In the genomic region with DNA sequence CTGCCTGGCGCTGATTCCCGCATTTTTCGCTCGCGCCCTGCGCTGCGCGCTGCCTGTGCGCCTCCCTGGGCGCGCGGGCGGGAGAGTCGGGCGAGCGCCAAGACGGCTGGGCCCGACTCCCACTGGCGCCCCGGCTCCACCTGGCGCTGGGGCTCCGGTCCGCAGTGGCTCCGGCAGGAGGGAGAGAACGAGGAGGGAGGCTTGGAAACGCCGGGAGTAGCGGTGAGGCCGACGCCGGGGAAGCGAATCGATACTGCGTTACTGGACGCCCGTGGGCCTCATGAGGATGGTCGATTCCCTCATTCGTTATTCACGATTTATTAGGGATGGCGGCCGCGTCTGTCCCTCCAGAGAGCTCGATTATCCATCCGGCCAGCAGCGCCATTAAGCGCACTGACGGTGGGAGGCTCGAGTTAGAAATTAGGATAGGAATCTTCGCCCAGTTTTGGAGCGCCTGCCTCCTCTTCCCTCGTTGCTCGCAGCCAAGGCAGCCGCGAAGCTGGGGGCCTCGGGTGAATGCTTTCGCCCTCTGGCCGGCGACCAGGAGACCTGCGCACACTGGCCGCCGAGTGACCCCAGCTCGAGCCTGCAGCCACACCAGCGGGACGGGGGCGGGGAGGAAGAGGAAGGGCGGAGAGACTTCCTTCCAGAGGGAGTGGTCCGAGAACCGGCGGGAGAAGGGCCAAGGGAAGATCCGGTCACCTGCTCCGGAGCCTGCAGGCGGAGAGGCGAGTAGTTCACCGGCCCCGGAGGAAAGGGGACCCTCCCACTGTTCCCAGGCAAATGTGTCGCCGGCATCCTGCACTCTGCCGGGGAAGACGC, we compare ENCODE assay signal across 8 cellular contexts. TPM values are rescaled to one million over a fixed set of nuclear protein-coding genes. Genes with fewer than 3 reads are reported as not detected.
DNase-seq lines count a peak whose midpoint lies in the region; ATAC-seq, FAIRE-seq and TF ChIP-seq lines count a peak whose summit lies in the region.

No MANE protein-coding gene starts in this region.

- peaks cover 25 to 54% (median 38%) of the 10 kb centered on the region in 4 donors for H3K4me1 Mint-ChIP-seq in CD4-positive, alpha-beta memory T cell

- intact Hi-C loops in CD4-positive, alpha-beta memory T cell (cut with micrococcal nuclease), result loop anchor here (5.0 kb wide), 3 partner anchors 72 to 192 kb away; partner anchors contain the start of gene RPL23
- intact Hi-C loops in colonic mucosa (cut with DNase I), result no loop called here
- intact Hi-C loops in left lung (cut with DNase I), result no loop called here

- H3K4me1 ChIP-seq in CD4-positive, alpha-beta memory T cell (ENCODE audit: insufficient read depth, low read length), result peaks cover 58% of the 10 kb centered on the region
- H3K4me1 ChIP-seq in colonic mucosa, result peaks cover 15% of the 10 kb centered on the region
- H3K4me1 ChIP-seq in left lung, result peaks cover 19 to 78% of the 10 kb centered on the region in 2 donors
- H3K4me1 ChIP-seq in suprapubic skin, result peaks cover 70% of the 10 kb centered on the region

- H3K27ac ChIP-seq in CD4-positive, alpha-beta memory T cell (ENCODE audit: low read depth, low read length), result no peak overlapping the region
- H3K27ac ChIP-seq in colonic mucosa, result peak overlapping the region; percentile 86
- H3K27ac ChIP-seq in left lung, result peak overlapping the region; percentile 88 to 90
- H3K27ac ChIP-seq in suprapubic skin, result peak overlapping the region; percentile 92

- H3K36me3 ChIP-seq in CD4-positive, alpha-beta memory T cell (ENCODE audit: insufficient read depth, low read length), result peaks cover under 1% of the 10 kb centered on the region
- no peaks in the 10 kb centered on the region for H3K36me3 ChIP-seq in colonic mucosa
- peaks cover 0 to 7% of the 10 kb centered on the region in 2 donors for H3K36me3 ChIP-seq in left lung
- peaks cover under 1% of the 10 kb centered on the region for H3K36me3 ChIP-seq in suprapubic skin

- H3K9ac ChIP-seq in colonic mucosa (ENCODE audit: low read depth in 2 of 2, low read length in 2 of 2), result peak overlapping the region; percentile 67 to 93

- peak overlapping the region; percentile 46 to 51 for H3K4me3 ChIP-seq in CD4-positive, alpha-beta memory T cell (ENCODE audit: low read length in 2 of 2)
- peak overlapping the region; percentile 80 for H3K4me3 ChIP-seq in colonic mucosa
- H3K4me3 ChIP-seq in left lung, result peak overlapping the region; percentile 89 to 97
- H3K4me3 ChIP-seq in suprapubic skin, result peak overlapping the region; percentile 96

- POLR2A ChIA-PET in CD4-positive, alpha-beta memory T cell (lab: Charles Lee; ENCODE audit: partially characterized antibody), result interaction anchor here (0.6 to 5.5 kb wide), 3 partner anchors 18 to 44 kb away, joined by 3 to 50 read pairs (median 5); partner anchors contain the start of gene MLLT6
- POLR2A ChIA-PET in HEK293T (lab: Yijun Ruan, JAX), result interaction anchor here (0.6 to 2.3 kb wide), 21 partner anchors 11 to 450 kb away, joined by 3 to 19 read pairs (median 3); partner anchors contain the start of genes CISD3, EPOP, PIP4K2B and RPL19

- TF ChIP-seq POLR2A in suprapubic skin (IDR thresholded peaks at IDR 0.05) (no peak), GM12892 (IDR thresholded peaks at IDR 0.05; ENCODE audit: low read depth, low read length) (no peak)

- no peak for FAIRE-seq in RCC 7860 (lab: Jason Lieb, UNC)
- FAIRE-seq in GM12892 (lab: Jason Lieb, UNC), result no peak

- TF ChIP-seq CTCF in colonic mucosa (IDR thresholded peaks at IDR 0.05) (no peak), left lung (IDR thresholded peaks at IDR 0.05) (no peak), suprapubic skin (IDR thresholded peaks at IDR 0.05) (peak in 1 of 2 donors; percentile 2)

- H3K27ac Mint-ChIP-seq in CD4-positive, alpha-beta memory T cell, result peak overlapping the region in 1 of 7 donors; percentile 93

- peak in 3 of 5 donors; percentile 21 to 34 (median 33) for DNase-seq in CD4-positive, alpha-beta memory T cell
- DNase-seq in HEK293T (ENCODE audit: extremely low spot score), result no peak
- peak; percentile 81 for DNase-seq in RCC 7860 (ENCODE audit: low spot score)
- DNase-seq in colonic mucosa, result peak; percentile 93
- DNase-seq in left lung, result peak; percentile 90 to 93
- peak; percentile 91 to 92 for DNase-seq in suprapubic skin (ENCODE audit: low spot score in 2 of 2)
- DNase-seq in putamen (ENCODE audit: low spot score), result no peak
- no peak for DNase-seq in GM12892 (ENCODE audit: insufficient read length)

- CTCF ChIA-PET in CD4-positive, alpha-beta memory T cell (lab: Charles Lee; ENCODE audit: partially characterized antibody), result no interaction called here
- CTCF ChIA-PET in HEK293T (lab: Yijun Ruan, JAX), result interaction anchor here (0.8 to 1.1 kb wide), 2 partner anchors 15 to 403 kb away, joined by 4 to 7 read pairs; no protein-coding TSS in a partner anchor

- H3K36me3 Mint-ChIP-seq in CD4-positive, alpha-beta memory T cell, result peaks cover 8 to 20% of the 10 kb centered on the region in 2 donors

- H3K4me3 Mint-ChIP-seq in CD4-positive, alpha-beta memory T cell, result peak overlapping the region; percentile 63 to 100 (median 73)

- H3K27me3 ChIP-seq in CD4-positive, alpha-beta memory T cell (ENCODE audit: insufficient read depth, low read length), result peaks cover 37% of the 10 kb centered on the region
- H3K27me3 ChIP-seq in colonic mucosa (no peaks in the 10 kb centered on the region), left lung (peaks cover 0 to 69% of the 10 kb centered on the region in 2 donors), suprapubic skin (no peaks in the 10 kb centered on the region)

- 0% methylated on average over 55 of the region's 79 CpGs for WGBS in suprapubic skin

- no peaks in the 10 kb centered on the region for H3K9me3 ChIP-seq in CD4-positive, alpha-beta memory T cell (ENCODE audit: control insufficient read depth in 1 of 2, low read length in 2 of 2)
- H3K9me3 ChIP-seq in colonic mucosa, result no peaks in the 10 kb centered on the region
- H3K9me3 ChIP-seq in left lung, result no peaks in the 10 kb centered on the region
- H3K9me3 ChIP-seq in suprapubic skin, result no peaks in the 10 kb centered on the region

- peaks cover 0 to 14% (median 0%) of the 10 kb centered on the region in 8 donors for H3K9me3 Mint-ChIP-seq in CD4-positive, alpha-beta memory T cell

- no peak for TF ChIP-seq EP300 in suprapubic skin (IDR thresholded peaks at IDR 0.05)

- peak; percentile 53 for ATAC-seq in left lung

- peaks cover 23 to 27% of the 10 kb centered on the region in 2 donors for H3K27me3 Mint-ChIP-seq in CD4-positive, alpha-beta memory T cell

TF ChIP-seq in HEK293T, 16 proteins besides CTCF, POLR2A, EP300 and RAD21:
- TF ChIP-seq L3MBTL2 (conservative IDR thresholded peaks at IDR 0.05), result peak; percentile 81
- TF ChIP-seq CTBP1 (IDR thresholded peaks at IDR 0.05; ENCODE audit: borderline replicate concordance), result no peak
- no peak for TF ChIP-seq FOXM1 (IDR thresholded peaks at IDR 0.05; ENCODE audit: borderline replicate concordance)

RNA-seq across cellular contexts. Expression of gene PCGF2, which starts 1.3 kb away (rescaled TPM):
- not detected for total RNA-seq in CD4-positive, alpha-beta memory T cell
- not detected for polyA plus RNA-seq in CD4-positive, alpha-beta memory T cell
- total RNA-seq in colonic mucosa (10 to 100 TPM; 27.2 to 45.5 TPM), left lung (10 to 100 TPM; 40.0 to 49.5 TPM), suprapubic skin (10 to 100 TPM in 1 of 4 donors, 1 to 10 TPM in 3; 5.3 to 15.2 (median 7.0) TPM)
- polyA plus RNA-seq in GM12892 (2012; ENCODE audit: missing spikeins), result 2.1 TPM

RNA-seq across cellular contexts. Expression of gene PSMB3, which starts 3.1 kb away (rescaled TPM):
- total RNA-seq in CD4-positive, alpha-beta memory T cell, result 10 to 100 TPM; 93.5 to 99.0 TPM
- 100 to 1,000 TPM; 391 to 517 TPM for polyA plus RNA-seq in CD4-positive, alpha-beta memory T cell
- total RNA-seq in colonic mucosa, result 100 to 1,000 TPM; 160 to 253 TPM
- 100 to 1,000 TPM; 123 to 191 TPM for total RNA-seq in left lung
- 100 to 1,000 TPM; 106 to 186 (median 162) TPM for total RNA-seq in suprapubic skin
- polyA plus RNA-seq in GM12892 (2012; ENCODE audit: missing spikeins), result 221 TPM

RNA-seq across cellular contexts. Expression of gene CISD3, which starts 19.3 kb away (rescaled TPM):
- 10 to 100 TPM; 12.5 to 13.5 TPM for total RNA-seq in CD4-positive, alpha-beta memory T cell
- 10 to 100 TPM; 55.3 to 57.6 TPM for polyA plus RNA-seq in CD4-positive, alpha-beta memory T cell
- total RNA-seq in colonic mucosa (100 to 1,000 TPM in 1 of 2 donors, 10 to 100 TPM in 1; 82.2 to 152 TPM), left lung (10 to 100 TPM; 32.9 to 49.2 TPM), suprapubic skin (10 to 100 TPM in 2 of 4 donors, 1 to 10 TPM in 2; 6.8 to 12.7 (median 10.1) TPM)
- polyA plus RNA-seq in GM12892 (2012; ENCODE audit: missing spikeins), result 15.2 TPM

RNA-seq across cellular contexts. Expression of gene MLLT6, which starts 44.4 kb away (rescaled TPM):
- total RNA-seq in CD4-positive, alpha-beta memory T cell, result 100 to 1,000 TPM; 493 to 505 TPM
- polyA plus RNA-seq in CD4-positive, alpha-beta memory T cell, result 10 to 100 TPM in 1 of 2 donors, 1 to 10 TPM in 1; 3.0 to 14.1 TPM
- total RNA-seq in colonic mucosa (100 to 1,000 TPM in 1 of 2 donors, 10 to 100 TPM in 1; 74.1 to 109 TPM), left lung (100 to 1,000 TPM in 1 of 2 donors, 10 to 100 TPM in 1; 80.0 to 102 TPM), suprapubic skin (100 to 1,000 TPM in 1 of 4 donors, 10 to 100 TPM in 3; 62.7 to 136 (median 79.0) TPM)
- 50.6 TPM for polyA plus RNA-seq in GM12892 (2012; ENCODE audit: missing spikeins)

RNA-seq across cellular contexts. Expression of gene PIP4K2B, which starts 49.9 kb away (rescaled TPM):
- 10 to 100 TPM; 55.9 to 66.3 TPM for total RNA-seq in CD4-positive, alpha-beta memory T cell
- polyA plus RNA-seq in CD4-positive, alpha-beta memory T cell, result 10 to 100 TPM; 10.2 to 16.6 TPM
- total RNA-seq in colonic mucosa (10 to 100 TPM; 16.8 to 19.6 TPM), left lung (10 to 100 TPM; 39.8 to 43.3 TPM), suprapubic skin (10 to 100 TPM; 31.0 to 46.7 (median 38.6) TPM)
- 15.6 TPM for polyA plus RNA-seq in GM12892 (2012; ENCODE audit: missing spikeins)

Comparison
In these comparisons a context has a peak if more than half of its experiments do, and no peak if none do; other contexts are left out.
1. DNase-seq: peak in CD4-positive, alpha-beta memory T cell (3 of 5), RCC 7860 (single experiment), colonic mucosa (single experiment), left lung (2 of 2) and suprapubic skin (2 of 2); none in HEK293T (single experiment), putamen (single experiment) and GM12892 (single experiment).
2. RNA of gene PCGF2, which starts 1.3 kb away (total RNA-seq): 40.0 to 49.5 TPM in left lung, 27.2 to 45.5 TPM in colonic mucosa and 5.3 to 15.2 TPM in suprapubic skin; not detected in CD4-positive, alpha-beta memory T cell; every median in the first group is over 4 times any median in the second.
3. Peak in every context shown above with its lines, with median percentiles within 50 percentile points of each other: H3K4me3 ChIP-seq.